34 cellular contexts compared by ENCODE assay signal in the genomic region with DNA sequence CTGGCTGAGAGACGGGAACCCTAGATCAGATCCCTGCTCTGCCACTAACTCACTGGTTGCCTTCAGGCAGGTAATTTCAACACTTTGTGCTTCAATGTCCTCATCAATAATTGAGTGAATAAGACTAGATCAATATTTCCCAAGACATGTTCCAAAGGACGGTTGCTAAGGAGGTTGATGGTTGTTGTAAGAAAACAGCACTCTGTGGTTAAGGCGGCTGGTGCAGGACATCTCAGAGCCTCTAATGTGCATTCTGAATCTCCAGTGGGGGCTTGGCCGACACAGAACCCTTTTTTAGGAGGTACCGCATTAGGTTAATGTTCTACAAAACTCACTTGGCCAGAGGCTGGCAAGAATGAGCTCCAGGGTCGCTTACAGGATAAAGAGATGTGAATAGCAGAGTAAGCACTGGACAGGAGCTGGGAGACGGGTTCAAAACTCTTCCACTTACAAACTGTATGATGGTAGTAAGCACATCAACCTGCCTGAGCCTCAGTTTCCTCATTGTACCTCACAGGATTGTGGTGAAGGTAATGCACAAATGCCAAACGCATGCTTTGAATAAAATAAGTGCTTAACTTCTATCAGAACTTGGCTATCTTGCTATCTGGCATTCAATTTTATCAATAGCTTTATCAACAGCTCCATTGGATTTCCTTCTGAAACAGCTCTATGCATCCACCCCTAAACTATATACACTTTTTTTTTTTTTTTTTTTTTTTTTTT.
"Had no signal": no experiment of that assay in that cellular context is flagged by ENCODE, and none has a peak within 500 bp of the region (broad histone marks: within the 10 kb centered on the region; RNA-seq: fewer than 3 reads in every experiment).

No MANE protein-coding gene starts in this region.

- H3K27ac ChIP-seq: breast epithelium, esophagus squamous epithelium, neural progenitor cell, SK-N-MC, testis, transverse colon, WERI-Rb-1 had no signal

- H3K36me3 Mint-ChIP-seq: naive thymus-derived CD8-positive, alpha-beta T cell; neural progenitor cell had no signal

- H3K4me3 ChIP-seq: breast epithelium, esophagus squamous epithelium, left lung, lower lobe of right lung, neural progenitor cell, SK-N-MC, smooth muscle cell, testis, transverse colon had no signal

- H3K27me3 Mint-ChIP-seq: activated CD4-positive, alpha-beta memory T cell treated with anti-CD3 and anti-CD28 coated beads, Interleukin-2, amount 10 ng/mL, durations not matched to agents 7 days and 5 days; activated CD4-positive, alpha-beta T cell treated with anti-CD3 and anti-CD28 coated beads, Interleukin-2, amount 10 ng/mL, durations not matched to agents 7 days and 5 days; activated T-cell treated with anti-CD3 and anti-CD28 coated beads, Interleukin-2, amount 50 U/mL, for 24 hours; central memory CD8-positive, alpha-beta T cell; naive thymus-derived CD8-positive, alpha-beta T cell had no signal

- H3K27ac Mint-ChIP-seq: activated CD4-positive, alpha-beta memory T cell treated with anti-CD3 and anti-CD28 coated beads, Interleukin-2, amount 10 ng/mL, durations not matched to agents 7 days and 5 days; activated CD4-positive, alpha-beta T cell treated with anti-CD3 and anti-CD28 coated beads, Interleukin-2, amount 10 ng/mL, durations not matched to agents 7 days and 5 days; activated T-cell treated with anti-CD3 and anti-CD28 coated beads, Interleukin-2, amount 50 U/mL, for 24 hours; dendritic cell treated with granulocyte-macrophage colony-stimulating factor and Interleukin-4, amounts not matched to agents 40 ng/mL and 50 ng/mL, for 4 days; naive thymus-derived CD8-positive, alpha-beta T cell; T-helper 1 cell treated with Interleukin-12 subunit alpha and Interleukin-12 subunit beta and Interleukin-4 antibody, amounts not matched to agents 30 μg/mL and 1 μg/mL, for 36 hours had no signal

- H3K9me3 Mint-ChIP-seq: activated CD4-positive, alpha-beta memory T cell treated with anti-CD3 and anti-CD28 coated beads, Interleukin-2, amount 10 ng/mL, durations not matched to agents 7 days and 5 days; activated CD4-positive, alpha-beta T cell treated with anti-CD3 and anti-CD28 coated beads, Interleukin-2, amount 10 ng/mL, durations not matched to agents 7 days and 5 days; activated T-cell treated with anti-CD3 and anti-CD28 coated beads, Interleukin-2, amount 50 U/mL, for 24 hours; central memory CD8-positive, alpha-beta T cell; dendritic cell treated with granulocyte-macrophage colony-stimulating factor and Interleukin-4, amounts not matched to agents 40 ng/mL and 50 ng/mL, for 4 days; naive thymus-derived CD8-positive, alpha-beta T cell; T-helper 1 cell treated with Interleukin-12 subunit alpha and Interleukin-12 subunit beta and Interleukin-4 antibody, amounts not matched to agents 30 μg/mL and 1 μg/mL, for 36 hours had no signal

- H3K4me1 Mint-ChIP-seq: central memory CD8-positive, alpha-beta T cell had no signal

- H3K9me3 ChIP-seq: breast epithelium, esophagus squamous epithelium, left lung, lower lobe of right lung, testis, transverse colon had no signal

- H3K4me3 Mint-ChIP-seq: activated CD4-positive, alpha-beta memory T cell treated with anti-CD3 and anti-CD28 coated beads, Interleukin-2, amount 10 ng/mL, durations not matched to agents 7 days and 5 days; activated CD4-positive, alpha-beta T cell treated with anti-CD3 and anti-CD28 coated beads, Interleukin-2, amount 10 ng/mL, durations not matched to agents 7 days and 5 days; activated T-cell treated with anti-CD3 and anti-CD28 coated beads, Interleukin-2, amount 50 U/mL, for 24 hours; central memory CD8-positive, alpha-beta T cell; dendritic cell treated with granulocyte-macrophage colony-stimulating factor and Interleukin-4, amounts not matched to agents 40 ng/mL and 50 ng/mL, for 4 days; naive thymus-derived CD8-positive, alpha-beta T cell; neural progenitor cell; T-helper 1 cell treated with Interleukin-12 subunit alpha and Interleukin-12 subunit beta and Interleukin-4 antibody, amounts not matched to agents 30 μg/mL and 1 μg/mL, for 36 hours had no signal

- DNase-seq: activated CD4-positive, alpha-beta memory T cell treated with anti-CD3 and anti-CD28 coated beads, Interleukin-2, amount 10 ng/mL, durations not matched to agents 7 days and 5 days; activated CD4-positive, alpha-beta T cell treated with anti-CD3 and anti-CD28 coated beads, Interleukin-2, amount 10 ng/mL, durations not matched to agents 7 days and 5 days; activated CD4-positive, CD25-positive, alpha-beta regulatory T cell treated with anti-CD3 and anti-CD28 coated beads, Interleukin-2, amount 50 U/mL, for 72 hours; activated CD8-positive, alpha-beta memory T cell treated with anti-CD3 and anti-CD28 coated beads, Interleukin-2, amount 50 U/mL, for 48 hours; activated gamma-delta T cell treated with Interleukin-2 at 50 U/mL for 16 hours; activated naive CD4-positive, alpha-beta T cell treated with anti-CD3 and anti-CD28 coated beads, Interleukin-2, amount 50 U/mL, for 16 hours; activated T-cell treated with anti-CD3 and anti-CD28 coated beads, Interleukin-2, amount 50 U/mL, for 24 hours; amniotic stem cell; effector CD4-positive, alpha-beta T cell; esophagus squamous epithelium; foreskin melanocyte; mesenchymal stem cell; naive thymus-derived CD8-positive, alpha-beta T cell; occipital lobe; retina; stimulated activated CD4-positive, alpha-beta T cell treated with anti-CD3 and anti-CD28 coated beads, Interleukin-15, amount 100 ng/mL, for 24 hours; stimulated activated CD4-positive, alpha-beta T cell treated with anti-CD3 and anti-CD28 coated beads, Interleukin-2, amount 100 ng/mL, for 24 hours; stimulated activated naive CD8-positive, alpha-beta T cell treated with anti-CD3 and anti-CD28 coated beads, Interleukin-15, Interleukin-2, amounts not matched to agents 100 U/mL and 50 U/mL, for 24 hours; SW 1271; T1000; testis; transverse colon; WERI-Rb-1 had no signal

- H3K36me3 ChIP-seq: breast epithelium, esophagus squamous epithelium, left lung, lower lobe of right lung, neural progenitor cell, transverse colon, WERI-Rb-1 had no signal

- H3K27me3 ChIP-seq: breast epithelium, esophagus squamous epithelium, left lung, neural progenitor cell, testis, transverse colon had no signal

- FAIRE-seq: endometrium, keratinocyte had no signal

- ATAC-seq: naive thymus-derived CD8-positive, alpha-beta T cell; stimulated activated naive CD8-positive, alpha-beta T cell treated with anti-CD3 and anti-CD28 coated beads, Interleukin-15, Interleukin-2, amounts not matched to agents 100 U/mL and 50 U/mL, for 24 hours had no signal

- H3K4me1 ChIP-seq: breast epithelium, lower lobe of right lung, testis had no signal
